ENCODE assay signal across 8 cellular contexts in the genomic region with DNA sequence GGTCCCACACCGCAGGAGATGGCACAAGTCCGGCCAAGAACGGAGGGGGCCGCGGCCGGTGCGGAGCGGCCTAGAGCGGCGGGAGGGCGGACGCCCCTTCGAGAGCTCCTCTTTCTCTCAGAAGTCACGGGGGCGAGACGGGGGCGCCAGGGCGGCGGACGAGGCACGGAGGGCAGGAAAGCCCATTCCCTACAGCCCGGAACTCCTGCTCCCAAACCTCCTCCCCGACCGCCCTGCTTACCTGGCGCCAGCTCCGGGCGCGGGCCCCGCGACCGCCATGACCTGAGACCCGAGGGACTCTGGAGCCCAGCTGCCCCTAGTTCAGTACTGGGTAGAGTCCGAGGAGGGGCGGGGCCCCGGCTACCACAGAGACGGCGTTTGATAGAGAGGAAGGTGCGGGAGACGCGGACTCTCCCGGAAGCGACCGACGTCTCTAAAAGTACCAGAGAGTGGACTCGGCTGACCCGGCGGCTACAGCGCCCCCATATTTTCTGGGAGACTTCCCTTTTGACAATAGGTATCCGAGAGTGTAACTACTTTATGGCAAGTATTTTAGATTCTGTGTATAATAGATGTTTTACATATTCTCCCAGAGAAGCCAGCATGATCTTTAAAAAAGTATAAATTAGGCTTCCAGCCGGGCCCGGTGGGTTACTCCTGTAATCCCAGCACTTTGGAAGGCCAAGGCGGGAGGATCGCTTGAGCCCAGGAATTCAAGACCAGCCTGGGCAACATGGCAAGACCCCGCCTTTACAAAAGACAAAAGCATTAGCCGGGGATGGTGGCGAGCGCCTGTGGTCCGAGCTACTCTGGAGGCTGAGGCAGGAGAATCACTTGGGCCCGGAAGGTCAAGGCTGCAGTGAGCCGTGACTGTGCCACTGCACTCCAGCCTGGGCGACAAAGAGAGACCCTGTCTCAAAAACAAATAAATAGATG. TPM values are rescaled to one million over a fixed set of nuclear protein-coding genes. Genes with fewer than 3 reads are reported as not detected.
DNase-seq lines count a peak whose midpoint lies in the region; ATAC-seq and TF ChIP-seq lines count a peak whose summit lies in the region.

A gene (minus strand): TSS at position 301 of the 936 bp plus-strand sequence. CDS start 22 bp downstream, at position 279.

- H2BK15ac ChIP-seq in IMR-90 (ENCODE audit: low read depth, low read length): no peak within 1 kb of the TSS

- no peak for TF ChIP-seq RAD21 in IMR-90 (IDR thresholded peaks at IDR 0.05; ENCODE audit: low read length)

- H2AK5ac ChIP-seq in IMR-90 (ENCODE audit: low read depth, low read length): no peak within 1 kb of the TSS; the same call in 1 of the 2 replicates

- H2AFZ ChIP-seq in IMR-90 (replicated peaks; ENCODE audit: low read length, poor library complexity): peak within 1 kb of the TSS; percentile 96

- H3K36me3 ChIP-seq in IMR-90 (ENCODE audit: control insufficient read depth, insufficient read depth, low read length) (peaks cover 6% of the 10 kb centered on the region), mucosa of rectum (ENCODE audit: control insufficient read depth in 2 of 2, insufficient read depth in 2 of 2, low read length in 2 of 2) (peaks cover 6 to 18% of the 10 kb centered on the region in 2 donors)

- in situ Hi-C loops in IMR-90 (cut with MboI; ENCODE audit: low sequenced_read_pairs): no loop called here

- 0 out of 2 replicates have a peak, but pooled peaks cover 3% of the 10 kb centered on the region for H3K9me1 ChIP-seq in IMR-90 (ENCODE audit: insufficient read depth, low read length)

- H3K27ac ChIP-seq in IMR-90 (ENCODE audit: insufficient read depth, low read length) (peak within 1 kb of the TSS; percentile 76), epithelial cell of prostate (peak within 1 kb of the TSS; percentile 57), mucosa of rectum (ENCODE audit: low read depth in 2 of 2, low read length in 2 of 2) (peak within 1 kb of the TSS; percentile 65 to 80)

- peak within 1 kb of the TSS; percentile 97 for H3K4me2 ChIP-seq in IMR-90 (ENCODE audit: low read depth, low read length)

- dilution Hi-C loops in IMR-90 (cut with HindIII; ENCODE audit: low sequenced_read_pairs, unreplicated experiment): no loop called here

- H4K8ac ChIP-seq in IMR-90 (ENCODE audit: low read depth in 2 of 2, low read length in 2 of 2): peak within 1 kb of the TSS; percentile 88 to 90

- peak within 1 kb of the TSS; percentile 27 for H4K5ac ChIP-seq in IMR-90 (ENCODE audit: low read depth, low read length)

- DNase-seq in DMS153 treated with DMSO at 0.1 percent for 48 hours (lab: John Stamatoyannopoulos, UW; ENCODE audit: unreplicated experiment) (peak; percentile 91), IMR-90 (peak; percentile 87), OCI-M2 (lab: John Stamatoyannopoulos, UW; ENCODE audit: unreplicated experiment) (peak; percentile 82), activated T-cell treated with anti-CD3 and anti-CD28 coated beads for 4 hours (peak; percentile 78), epithelial cell of prostate (ENCODE audit: low read depth, low spot score) (peak; percentile 43)
- DNase-seq in stimulated activated CD8-positive, alpha-beta memory T cell treated with anti-CD3 and anti-CD28 coated beads, Interleukin-4, amount 100 ng/mL, for 48 hours: peak; percentile 93

- 0 out of 2 replicates have a peak within 1 kb of the TSS, but pooled peaks have one; percentile 14 for H4K91ac ChIP-seq in IMR-90 (ENCODE audit: insufficient read depth, low read depth, low read length)

- H3K18ac ChIP-seq in IMR-90 (ENCODE audit: low read depth, low read length): no peak within 1 kb of the TSS

- H3K9me3 ChIP-seq in IMR-90 (ENCODE audit: control insufficient read depth, insufficient read depth, low read length) (no peaks in the 10 kb centered on the region), mucosa of rectum (ENCODE audit: control insufficient read depth in 2 of 2, low read length in 2 of 2) (no peaks in the 10 kb centered on the region)

- CTCF ChIA-PET in IMR-90 (lab: Yijun Ruan, JAX): interaction anchor here (0.5 to 1.3 kb wide), 3 partner anchors 11 to 503 kb away, joined by 3 to 6 read pairs (median 3); no protein-coding TSS in a partner anchor

- no TSS peak for BruUV-seq in IMR-90 (replicated peaks; lab: Mats Ljungman, UMichigan)

- H3K79me1 ChIP-seq in IMR-90 (ENCODE audit: low read depth in 1 of 2, low read length in 2 of 2): peaks cover 13 to 46% of the 10 kb centered on the region in 2 experiments

- 37% methylated on average over 15 of the region's 61 CpGs; no CpG with 5 or more reads in 1 of the 2 experiments for whole genome bisulfite sequencing in IMR-90 (ENCODE audit: extremely low coverage in 2 of 2, insufficient read length in 1 of 2), 2 experiments

- ATAC-seq in GM21528 (IDR thresholded peaks at IDR 0.05; ENCODE audit: low FRiP score, unreplicated experiment): peak; percentile 96
- ATAC-seq in IMR-90 (ENCODE audit: low read depth): peak; percentile 99

- H3K14ac ChIP-seq in IMR-90 (replicated peaks; ENCODE audit: low read depth, low read length): peak within 1 kb of the TSS; percentile 83; the same call in 1 of the 2 replicates

- H3K4me3 ChIP-seq in IMR-90 (ENCODE audit: insufficient read depth, low read depth, low read length): peak within 1 kb of the TSS; percentile 84
- peak within 1 kb of the TSS; percentile 92 to 94 for H3K4me3 ChIP-seq in mucosa of rectum (ENCODE audit: low read length in 2 of 2)

- H3K27me3 ChIP-seq in IMR-90 (ENCODE audit: control insufficient read depth, insufficient read depth, low read length) (no peaks in the 10 kb centered on the region), mucosa of rectum (ENCODE audit: control insufficient read depth in 2 of 2, insufficient read depth in 2 of 2, low read length in 2 of 2) (no peaks in the 10 kb centered on the region)

- H3K9ac ChIP-seq in IMR-90 (ENCODE audit: low read depth, low read length) (peak within 1 kb of the TSS; percentile 81), mucosa of rectum (ENCODE audit: low read depth in 1 of 2, low read length in 2 of 2) (peak within 1 kb of the TSS; percentile 81 to 83)

- intact Hi-C loops in IMR-90 (cut with micrococcal nuclease): loop anchor here (5.0 kb wide), 1 partner anchor 516 kb away; no protein-coding TSS in a partner anchor

- peak within 1 kb of the TSS; percentile 62 for H2BK5ac ChIP-seq in IMR-90 (ENCODE audit: low read depth, low read length, poor library complexity, severe bottlenecking)

- H2AK9ac ChIP-seq in IMR-90 (replicated peaks; ENCODE audit: low read depth, low read length, poor library complexity): peak within 1 kb of the TSS; percentile 56

- no peak within 1 kb of the TSS for H2BK120ac ChIP-seq in IMR-90 (ENCODE audit: low read depth, low read length)

- H3K23ac ChIP-seq in IMR-90 (ENCODE audit: low read depth, low read length): peak within 1 kb of the TSS; percentile 66

- H2BK20ac ChIP-seq in IMR-90 (ENCODE audit: low read depth, low read length): no peak within 1 kb of the TSS

- peak; percentile 80 for TF ChIP-seq POLR2A in IMR-90 (IDR thresholded peaks at IDR 0.05; ENCODE audit: low read depth, low read length)

- H3K4ac ChIP-seq in IMR-90 (ENCODE audit: low read depth, low read length): peak within 1 kb of the TSS; percentile 52

- POLR2A ChIA-PET in IMR-90 (lab: Charles Lee; ENCODE audit: unreplicated experiment): interaction anchor here (1.0 kb wide), 1 partner anchor 10 kb away, joined by 3 read pairs; no protein-coding TSS in a partner anchor

- peak within 1 kb of the TSS; percentile 39; the same call in 1 of the 2 replicates for H3K56ac ChIP-seq in IMR-90 (ENCODE audit: extremely low read depth, insufficient read depth, low read length)

- TF ChIP-seq CTCF in IMR-90 (conservative IDR thresholded peaks at IDR 0.05; ENCODE audit: low read depth, low read length): peak; percentile 59

- H3K4me1 ChIP-seq in IMR-90 (ENCODE audit: control insufficient read depth, insufficient read depth, low read length): peaks cover 3% of the 10 kb centered on the region
- peaks cover 4 to 8% of the 10 kb centered on the region in 2 donors for H3K4me1 ChIP-seq in mucosa of rectum (ENCODE audit: control insufficient read depth in 2 of 2, insufficient read depth in 2 of 2, low read length in 2 of 2)

- H4K20me1 ChIP-seq in IMR-90 (ENCODE audit: insufficient read depth, low read length): peaks cover 10% of the 10 kb centered on the region; the same call in 1 of the 2 replicates

TF ChIP-seq in IMR-90, 13 proteins besides CTCF, POLR2A, EP300 and RAD21:
- TF ChIP-seq, protein P1, sequence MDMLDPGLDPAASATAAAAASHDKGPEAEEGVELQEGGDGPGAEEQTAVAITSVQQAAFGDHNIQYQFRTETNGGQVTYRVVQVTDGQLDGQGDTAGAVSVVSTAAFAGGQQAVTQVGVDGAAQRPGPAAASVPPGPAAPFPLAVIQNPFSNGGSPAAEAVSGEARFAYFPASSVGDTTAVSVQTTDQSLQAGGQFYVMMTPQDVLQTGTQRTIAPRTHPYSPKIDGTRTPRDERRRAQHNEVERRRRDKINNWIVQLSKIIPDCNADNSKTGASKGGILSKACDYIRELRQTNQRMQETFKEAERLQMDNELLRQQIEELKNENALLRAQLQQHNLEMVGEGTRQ (IDR thresholded peaks at IDR 0.05; ENCODE audit: low read depth, low read length): no peak
- TF ChIP-seq SMC3 (IDR thresholded peaks at IDR 0.05; ENCODE audit: low read depth, low read length): no peak
- TF ChIP-seq, protein P2, sequence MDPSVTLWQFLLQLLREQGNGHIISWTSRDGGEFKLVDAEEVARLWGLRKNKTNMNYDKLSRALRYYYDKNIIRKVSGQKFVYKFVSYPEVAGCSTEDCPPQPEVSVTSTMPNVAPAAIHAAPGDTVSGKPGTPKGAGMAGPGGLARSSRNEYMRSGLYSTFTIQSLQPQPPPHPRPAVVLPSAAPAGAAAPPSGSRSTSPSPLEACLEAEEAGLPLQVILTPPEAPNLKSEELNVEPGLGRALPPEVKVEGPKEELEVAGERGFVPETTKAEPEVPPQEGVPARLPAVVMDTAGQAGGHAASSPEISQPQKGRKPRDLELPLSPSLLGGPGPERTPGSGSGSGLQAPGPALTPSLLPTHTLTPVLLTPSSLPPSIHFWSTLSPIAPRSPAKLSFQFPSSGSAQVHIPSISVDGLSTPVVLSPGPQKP (IDR thresholded peaks at IDR 0.05; ENCODE audit: borderline replicate concordance, low read depth, low read length): no peak
- TF ChIP-seq RFX5 (IDR thresholded peaks at IDR 0.05; ENCODE audit: low read depth, low read length): no peak
- TF ChIP-seq CEBPB (IDR thresholded peaks at IDR 0.05; ENCODE audit: low read depth, low read length): no peak
- no peak for TF ChIP-seq MAZ (IDR thresholded peaks at IDR 0.05; ENCODE audit: borderline replicate concordance, low read depth, low read length)
- TF ChIP-seq NFE2L2 (IDR thresholded peaks at IDR 0.05; ENCODE audit: low read depth, low read length): no peak
- TF ChIP-seq CHD1 (IDR thresholded peaks at IDR 0.05; ENCODE audit: low read depth, low read length): no peak

RNA-seq across cellular contexts. Expression of the gene that starts here (rescaled TPM):
- total RNA-seq in IMR-90 (2012; rRNA removed): 8.9 and 12.2 TPM in 2 replicates
- 16.6 and 20.4 TPM in 2 replicates for polyA plus RNA-seq in IMR-90 (2012; rRNA removed)
- 13.6 and 14.5 TPM in 2 replicates for polyA plus RNA-seq in IMR-90 (2012; cell fraction: cytosol; rRNA removed)
- polyA plus RNA-seq in IMR-90 (2012; cell fraction: nucleus; rRNA removed; ENCODE audit: low replicate concordance): 132 and 150 TPM in 2 replicates

Comparison
In these comparisons a context has a peak if more than half of its experiments do, and no peak if none do; other contexts are left out.
1. Peak in every context shown above with its lines: DNase-seq, ATAC-seq, H3K4me3 ChIP-seq and H3K27ac ChIP-seq.
2. DNase-seq: peak in every context shown above with its lines; median percentile 93 in stimulated activated CD8-positive, alpha-beta memory T cell treated with anti-CD3 and anti-CD28 coated beads, Interleukin-4, amount 100 ng/mL, for 48 hours; 91 in DMS153 treated with DMSO at 0.1 percent for 48 hours; 87 in IMR-90; 82 in OCI-M2; 78 in activated T-cell treated with anti-CD3 and anti-CD28 coated beads for 4 hours; 43 in epithelial cell of prostate.